ENCODE assay signal across 8 cellular contexts in the genomic region with DNA sequence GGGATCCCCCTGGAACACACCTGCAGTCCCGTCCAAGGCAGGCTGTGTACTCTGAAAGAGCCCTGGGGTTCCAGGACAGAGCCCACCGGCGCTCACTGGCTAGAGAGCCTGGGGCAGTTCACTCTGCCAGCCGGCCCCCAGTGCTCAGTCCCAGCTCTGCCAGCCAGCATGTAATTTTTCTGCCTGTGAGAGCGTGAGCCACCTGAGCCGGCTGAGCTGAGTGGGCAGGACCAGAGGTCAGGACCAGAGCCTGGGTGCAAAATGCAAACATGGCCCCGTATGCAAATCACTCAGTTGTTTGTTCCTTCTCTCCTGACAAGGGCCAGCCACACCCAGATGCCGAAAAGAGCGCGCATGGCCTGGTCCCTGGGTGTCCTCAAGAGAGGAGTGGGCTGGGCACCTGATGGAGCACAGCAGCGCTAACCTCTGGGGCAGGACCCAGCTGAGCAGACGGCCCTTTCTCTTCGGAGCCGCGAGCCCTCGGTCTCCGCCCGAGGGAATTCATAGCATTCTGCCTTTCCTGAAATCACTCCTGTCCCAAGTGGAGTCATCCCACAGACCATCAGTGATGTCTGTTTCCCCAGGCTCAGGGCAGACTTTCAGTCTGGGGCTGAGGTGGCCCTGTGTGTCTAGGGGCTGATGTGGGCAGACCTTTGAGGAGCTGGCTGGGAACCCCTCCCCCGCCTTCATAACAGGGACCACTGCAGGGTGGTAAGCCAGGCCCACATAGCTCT. TPM values are rescaled to one million over a fixed set of nuclear protein-coding genes. Genes with fewer than 3 reads are reported as not detected.
DNase-seq lines count a peak whose midpoint lies in the region; ATAC-seq and TF ChIP-seq lines count a peak whose summit lies in the region.

No MANE protein-coding gene starts in this region.

- H3K27ac Mint-ChIP-seq in effector memory CD8-positive, alpha-beta T cell: peak overlapping the region in 1 of 2 donors; percentile 49
- H3K27ac Mint-ChIP-seq in Caco-2 (ENCODE audit: unreplicated experiment): no peak overlapping the region

- POLR2A ChIA-PET in Caco-2 (lab: Charles Lee): interaction anchor here (1.0 kb wide), 1 partner anchor 207 kb away, joined by 3 read pairs; the partner anchor contains the start of gene NCL

- no peak overlapping the region for H3K4me3 Mint-ChIP-seq in effector memory CD8-positive, alpha-beta T cell
- H3K4me3 Mint-ChIP-seq in Caco-2 (ENCODE audit: unreplicated experiment): no peak overlapping the region

- H3K36me3 Mint-ChIP-seq in effector memory CD8-positive, alpha-beta T cell (ENCODE audit: insufficient read depth): no peaks in the 10 kb centered on the region
- no peaks in the 10 kb centered on the region for H3K36me3 Mint-ChIP-seq in Caco-2 (ENCODE audit: insufficient read depth, unreplicated experiment)

- peak; percentile 94 for DNase-seq in GM12865 (ENCODE audit: low read depth)
- peak; percentile 24 for DNase-seq in NCI-H774 (lab: John Stamatoyannopoulos, UW)
- DNase-seq in foreskin keratinocyte: no peak
- DNase-seq in effector memory CD8-positive, alpha-beta T cell: no peak
- DNase-seq in Caco-2: no peak
- DNase-seq in NCI-H524 (lab: John Stamatoyannopoulos, UW): no peak

- H3K36me3 ChIP-seq in muscle layer of colon (ENCODE audit: insufficient read depth, low read length): no peaks in the 10 kb centered on the region
- no peaks in the 10 kb centered on the region for H3K36me3 ChIP-seq in Caco-2 (ENCODE audit: control insufficient read depth, insufficient read depth, low read length)

- peak overlapping the region; percentile 70 for H3K27ac ChIP-seq in muscle layer of colon (ENCODE audit: low read depth, low read length)
- H3K27ac ChIP-seq in foreskin keratinocyte: no peak overlapping the region

- H3K27me3 ChIP-seq in muscle layer of colon (ENCODE audit: control insufficient read depth in 1 of 2, insufficient read depth in 2 of 2, low read length in 2 of 2): no peaks in the 10 kb centered on the region
- H3K27me3 ChIP-seq in foreskin keratinocyte: no peaks in the 10 kb centered on the region
- H3K27me3 ChIP-seq in Caco-2 (replicated peaks; ENCODE audit: control insufficient read depth, insufficient read depth, low read length): no peaks in the 10 kb centered on the region

- TF ChIP-seq CTCF in GM12865 (IDR thresholded peaks at IDR 0.05; ENCODE audit: insufficient read depth, low read depth, low read length, missing control alignments) (no peak), foreskin keratinocyte (conservative IDR thresholded peaks at IDR 0.05) (no peak), Caco-2 (IDR thresholded peaks at IDR 0.05; ENCODE audit: insufficient read depth in 1 of 2, low read depth in 1 of 2, low read length in 1 of 2, severe bottlenecking in 1 of 2, unreplicated experiment in 1 of 2) (no peak)

- no TSS peak for BruUV-seq in Caco-2 (replicated peaks; lab: Mats Ljungman, UMichigan)

- H3K4me3 ChIP-seq in GM12865 (ENCODE audit: low read depth, low read length): peak overlapping the region; percentile 65
- H3K4me3 ChIP-seq in muscle layer of colon (ENCODE audit: low read depth in 1 of 2, low read length in 2 of 2): no peak overlapping the region
- H3K4me3 ChIP-seq in Caco-2 (ENCODE audit: low read depth, low read length): no peak overlapping the region

- H3K9me3 ChIP-seq in muscle layer of colon (ENCODE audit: low read length) (no peaks in the 10 kb centered on the region), Caco-2 (no peaks in the 10 kb centered on the region)

- H3K4me1 Mint-ChIP-seq in effector memory CD8-positive, alpha-beta T cell (ENCODE audit: low read depth in 2 of 2): peaks cover 0 to 5% of the 10 kb centered on the region in 2 donors
- peaks cover 12% of the 10 kb centered on the region for H3K4me1 Mint-ChIP-seq in Caco-2 (ENCODE audit: low read depth, unreplicated experiment)

- H3K9ac ChIP-seq in muscle layer of colon (ENCODE audit: low read length): no peak overlapping the region

- H3K27me3 Mint-ChIP-seq in effector memory CD8-positive, alpha-beta T cell: no peaks in the 10 kb centered on the region
- H3K27me3 Mint-ChIP-seq in Caco-2 (ENCODE audit: insufficient read depth, unreplicated experiment): no peaks in the 10 kb centered on the region

- CTCF ChIA-PET in Caco-2 (lab: Charles Lee): no interaction called here

- peaks cover 38% of the 10 kb centered on the region for H3K4me1 ChIP-seq in muscle layer of colon (ENCODE audit: insufficient read depth, low read length)
- H3K4me1 ChIP-seq in foreskin keratinocyte: peaks cover 16% of the 10 kb centered on the region
- H3K4me1 ChIP-seq in Caco-2: peaks cover 43% of the 10 kb centered on the region

- H3K9me3 Mint-ChIP-seq in effector memory CD8-positive, alpha-beta T cell: no peaks in the 10 kb centered on the region
- H3K9me3 Mint-ChIP-seq in Caco-2 (ENCODE audit: unreplicated experiment): no peaks in the 10 kb centered on the region

- ATAC-seq in GM21717 (IDR thresholded peaks at IDR 0.05; ENCODE audit: unreplicated experiment) (peak; percentile 31), foreskin keratinocyte (no peak)
- ATAC-seq in effector memory CD8-positive, alpha-beta T cell (replicated peaks): no peak

- intact Hi-C loops in Caco-2 (cut with micrococcal nuclease; ENCODE audit: unreplicated experiment): loop anchor here (1.0 kb wide), 2 partner anchors 23 to 59 kb away; no protein-coding TSS in a partner anchor

RNA-seq across cellular contexts. Expression of gene PTMA, which starts 36.5 kb away (rescaled TPM):
- total RNA-seq in foreskin keratinocyte (1,605 and 1,879 TPM in 2 replicates), Caco-2 (2022) (597 and 669 TPM in 2 replicates)
- polyA plus RNA-seq in foreskin keratinocyte: 1,580 and 1,921 TPM in 2 replicates

Comparison
In these comparisons a context has a peak if more than half of its experiments do, and no peak if none do; other contexts are left out.
1. DNase-seq: peak in GM12865 (single experiment) and NCI-H774 (single experiment); none in foreskin keratinocyte (0 of 2), effector memory CD8-positive, alpha-beta T cell (0 of 3), Caco-2 (0 of 2) and NCI-H524 (0 of 2).